In genomic region chr4:16865897-16866283, GRCh38 we compare ENCODE assay signal across 21 cellular contexts. TPM values are rescaled to one million over a fixed set of nuclear protein-coding genes. Genes with fewer than 3 reads are reported as not detected.
"Had no signal": no experiment of that assay in that cellular context is flagged by ENCODE, and none has a peak within 500 bp of the region (broad histone marks: within the 10 kb centered on the region; RNA-seq: fewer than 3 reads in every experiment).

No MANE protein-coding gene starts in this region.

- H3K9me3 Mint-ChIP-seq: activated CD4-positive, alpha-beta T cell treated with anti-CD3 and anti-CD28 coated beads, Interleukin-2, amount 10 ng/mL, durations not matched to agents 7 days and 5 days; activated naive CD4-positive, alpha-beta T cell treated with anti-CD3 and anti-CD28 coated beads, Interleukin-2, amount 50 U/mL, for 72 hours; activated T-cell treated with anti-CD3 and anti-CD28 coated beads, Interleukin-2, amount 50 U/mL, for 24 hours; activated T-helper 17 cell treated with anti-CD3 and anti-CD28 coated beads, Interleukin-2, amount 50 U/mL, for 72 hours had no signal

- H3K27me3 ChIP-seq: ascending aorta, brain microvascular endothelial cell, dorsolateral prefrontal cortex, sigmoid colon, upper lobe of left lung had no signal

- DNase-seq: activated CD4-positive, alpha-beta T cell treated with anti-CD3 and anti-CD28 coated beads, Interleukin-2, amount 10 ng/mL, durations not matched to agents 7 days and 5 days; activated T-cell treated with anti-CD3 and anti-CD28 coated beads, Interleukin-2, amount 50 U/mL, for 24 hours; brain microvascular endothelial cell; central memory CD4-positive, alpha-beta T cell; dorsolateral prefrontal cortex; effector memory CD8-positive, alpha-beta T cell; kidney; naive B cell; occipital lobe; sigmoid colon; stimulated activated CD4-positive, alpha-beta T cell treated with anti-CD3 and anti-CD28 coated beads, Interleukin-2, amount 100 ng/mL, for 48 hours; stimulated activated naive CD4-positive, alpha-beta T cell treated with Interleukin-2 at 50 U/mL for 16 hours; T1000 had no signal

- H3K4me1 Mint-ChIP-seq: activated CD4-positive, alpha-beta T cell treated with anti-CD3 and anti-CD28 coated beads, Interleukin-2, amount 10 ng/mL, durations not matched to agents 7 days and 5 days; activated T-helper 17 cell treated with anti-CD3 and anti-CD28 coated beads, Interleukin-2, amount 50 U/mL, for 72 hours; naive B cell; neural crest cell had no signal

- H3K27me3 Mint-ChIP-seq: activated CD4-positive, alpha-beta T cell treated with anti-CD3 and anti-CD28 coated beads, Interleukin-2, amount 10 ng/mL, durations not matched to agents 7 days and 5 days; effector memory CD8-positive, alpha-beta T cell; naive B cell had no signal

- ATAC-seq: activated naive CD4-positive, alpha-beta T cell treated with anti-CD3 and anti-CD28 coated beads, Interleukin-2, amount 50 U/mL, for 72 hours; activated T-helper 17 cell treated with anti-CD3 and anti-CD28 coated beads, Interleukin-2, amount 50 U/mL, for 72 hours; effector memory CD8-positive, alpha-beta T cell had no signal

- H3K36me3 ChIP-seq: ascending aorta, brain microvascular endothelial cell, sigmoid colon, upper lobe of left lung had no signal

- H3K36me3 Mint-ChIP-seq: activated naive CD4-positive, alpha-beta T cell treated with anti-CD3 and anti-CD28 coated beads, Interleukin-2, amount 50 U/mL, for 72 hours; naive B cell had no signal

- H3K27ac Mint-ChIP-seq: activated CD4-positive, alpha-beta T cell treated with anti-CD3 and anti-CD28 coated beads, Interleukin-2, amount 10 ng/mL, durations not matched to agents 7 days and 5 days; activated naive CD4-positive, alpha-beta T cell treated with anti-CD3 and anti-CD28 coated beads, Interleukin-2, amount 50 U/mL, for 72 hours; activated T-cell treated with anti-CD3 and anti-CD28 coated beads, Interleukin-2, amount 50 U/mL, for 24 hours; activated T-helper 17 cell treated with anti-CD3 and anti-CD28 coated beads, Interleukin-2, amount 50 U/mL, for 72 hours; effector memory CD8-positive, alpha-beta T cell; naive B cell had no signal

- H3K4me3 ChIP-seq: ascending aorta, dorsolateral prefrontal cortex, sigmoid colon, smooth muscle cell, upper lobe of left lung had no signal

- H3K9me3 ChIP-seq: ascending aorta, sigmoid colon, upper lobe of left lung had no signal

- H3K4me3 Mint-ChIP-seq: activated CD4-positive, alpha-beta T cell treated with anti-CD3 and anti-CD28 coated beads, Interleukin-2, amount 10 ng/mL, durations not matched to agents 7 days and 5 days; activated T-cell treated with anti-CD3 and anti-CD28 coated beads, Interleukin-2, amount 50 U/mL, for 24 hours; activated T-helper 17 cell treated with anti-CD3 and anti-CD28 coated beads, Interleukin-2, amount 50 U/mL, for 72 hours; effector memory CD8-positive, alpha-beta T cell; naive B cell; neural crest cell had no signal

- H3K4me1 ChIP-seq: ascending aorta, sigmoid colon had no signal

- H3K27ac ChIP-seq: ascending aorta, brain microvascular endothelial cell, epithelial cell of prostate had no signal

RNA-seq across cellular contexts. Expression of gene LDB2, which starts 32.6 kb away (rescaled TPM):
- total RNA-seq: activated CD4-positive, alpha-beta T cell treated with anti-CD3 and anti-CD28 coated beads, Interleukin-2, amount 10 ng/mL, durations not matched to agents 7 days and 5 days; activated naive CD4-positive, alpha-beta T cell treated with anti-CD3 and anti-CD28 coated beads, Interleukin-2, amount 50 U/mL, for 72 hours; activated T-helper 17 cell treated with anti-CD3 and anti-CD28 coated beads, Interleukin-2, amount 50 U/mL, for 72 hours; T-helper 1 cell treated with Interleukin-12 subunit alpha and Interleukin-12 subunit beta and Interleukin-4 antibody, amounts not matched to agents 30 ng/mL and 1 ng/mL, for 36 hours had no signal
